ENCODE assay signal across 8 cellular contexts in the genomic region with DNA sequence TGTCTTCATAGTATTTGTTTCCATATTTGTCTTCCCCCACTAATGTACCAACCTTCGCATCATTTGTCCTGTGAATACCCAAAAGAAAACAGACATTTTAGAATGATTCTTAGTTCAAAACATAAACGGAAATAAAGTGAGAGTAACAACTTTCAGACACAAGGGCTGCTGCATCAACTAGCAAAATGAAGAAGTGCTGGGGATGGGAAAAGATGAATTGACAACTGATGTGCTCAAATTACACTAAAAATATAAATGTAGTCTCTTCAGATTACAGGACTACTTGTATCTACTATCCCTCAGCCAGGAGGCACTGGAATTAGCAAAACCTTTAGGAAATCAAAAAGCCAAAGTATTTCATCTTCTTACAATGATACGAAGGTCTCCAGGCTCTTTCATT. TPM values are rescaled to one million over a fixed set of nuclear protein-coding genes. Genes with fewer than 3 reads are reported as not detected.
DNase-seq lines count a peak whose midpoint lies in the region; ATAC-seq and TF ChIP-seq lines count a peak whose summit lies in the region.

No MANE protein-coding gene starts in this region.

- H3K4me3 ChIP-seq in left ventricle myocardium inferior (peak overlapping the region; percentile 98), astrocyte of the cerebellum (ENCODE audit: low read depth, low read length) (peak overlapping the region; percentile 82), uterus (peak overlapping the region; percentile 65 to 81)

- peak overlapping the region; percentile 94 for H3K4me3 Mint-ChIP-seq in memory B cell

- in situ Hi-C loops in astrocyte of the cerebellum (cut with HindIII; ENCODE audit: low sequenced_read_pairs), result no loop called here

- peaks cover 65% of the 10 kb centered on the region for H3K4me1 ChIP-seq in left ventricle myocardium inferior
- no peaks in the 10 kb centered on the region for H3K4me1 ChIP-seq in uterus

- peak overlapping the region; percentile 97 for H3K27ac ChIP-seq in left ventricle myocardium inferior (replicated peaks)
- peak overlapping the region; percentile 78 to 85 for H3K27ac ChIP-seq in uterus

- peaks cover 4% of the 10 kb centered on the region for H3K36me3 Mint-ChIP-seq in memory B cell

- H3K36me3 ChIP-seq in left ventricle myocardium inferior, result peaks cover 22% of the 10 kb centered on the region
- H3K36me3 ChIP-seq in uterus, result no peaks in the 10 kb centered on the region

- peaks cover 2% of the 10 kb centered on the region for H3K9me3 Mint-ChIP-seq in memory B cell

- no peak for DNase-seq in left ventricle myocardium inferior
- DNase-seq in left ventricle myocardium superior, result no peak
- DNase-seq in astrocyte of the cerebellum (ENCODE audit: low read depth), result no peak
- no peak for DNase-seq in memory B cell (ENCODE audit: low spot score in 2 of 2)
- no peak for DNase-seq in uterus
- no peak for DNase-seq in kidney glomerular epithelial cell (lab: John Stamatoyannopoulos, UW)
- DNase-seq in NCI-H187 treated with DMSO at 0.1 percent for 48 hours (lab: John Stamatoyannopoulos, UW), result no peak

- no peak for TF ChIP-seq CTCF in left ventricle myocardium inferior (IDR thresholded peaks at IDR 0.05; ENCODE audit: borderline replicate concordance)
- TF ChIP-seq CTCF in astrocyte of the cerebellum (IDR thresholded peaks at IDR 0.05; ENCODE audit: low read depth, low read length, missing control alignments), result no peak
- no peak for TF ChIP-seq CTCF in uterus (IDR thresholded peaks at IDR 0.05)

- ATAC-seq in left ventricle myocardium superior (no peak), memory B cell (ENCODE audit: low read depth) (no peak), GM19324 (IDR thresholded peaks at IDR 0.05; ENCODE audit: low FRiP score, unreplicated experiment) (no peak)

- no peaks in the 10 kb centered on the region for H3K27me3 ChIP-seq in left ventricle myocardium inferior (ENCODE audit: low read depth)
- no peaks in the 10 kb centered on the region for H3K27me3 ChIP-seq in uterus

- peak overlapping the region; percentile 92 for H3K27ac Mint-ChIP-seq in memory B cell

- no peak for TF ChIP-seq POLR2A in uterus (IDR thresholded peaks at IDR 0.05)

- H3K9me3 ChIP-seq in left ventricle myocardium inferior (replicated peaks) (peaks cover 15% of the 10 kb centered on the region), uterus (no peaks in the 10 kb centered on the region)

- H3K4me1 Mint-ChIP-seq in memory B cell, result peaks cover 26% of the 10 kb centered on the region

- intact Hi-C loops in left ventricle myocardium inferior (cut with micrococcal nuclease), result no loop called here
- intact Hi-C loops in left ventricle myocardium superior (cut with micrococcal nuclease), result no loop called here
- intact Hi-C loops in uterus (cut with DNase I; ENCODE audit: low total_unique reads), result no loop called here

- no peaks in the 10 kb centered on the region for H3K27me3 Mint-ChIP-seq in memory B cell

RNA-seq across cellular contexts. Expression of a gene that starts 0.7 kb away (rescaled TPM):
- 353 TPM for total RNA-seq in left ventricle myocardium inferior
- total RNA-seq in left ventricle myocardium superior, result 379 TPM
- total RNA-seq in uterus, result 100 to 1,000 TPM in 1 of 4 donors, 10 to 100 TPM in 3; 21.5 to 133 (median 66.0) TPM
